Comparison of ENCODE assay signal across 1 cellular context in genomic region chr2:240255811-240256703, GRCh38.
TF ChIP-seq lines count a peak whose summit lies in the region.

No MANE protein-coding gene starts in this region.

TF ChIP-seq in HepG2, 621 proteins besides CTCF, POLR2A, EP300 and RAD21 (continued from another document and continues in another):
- TF ChIP-seq, protein P1, sequence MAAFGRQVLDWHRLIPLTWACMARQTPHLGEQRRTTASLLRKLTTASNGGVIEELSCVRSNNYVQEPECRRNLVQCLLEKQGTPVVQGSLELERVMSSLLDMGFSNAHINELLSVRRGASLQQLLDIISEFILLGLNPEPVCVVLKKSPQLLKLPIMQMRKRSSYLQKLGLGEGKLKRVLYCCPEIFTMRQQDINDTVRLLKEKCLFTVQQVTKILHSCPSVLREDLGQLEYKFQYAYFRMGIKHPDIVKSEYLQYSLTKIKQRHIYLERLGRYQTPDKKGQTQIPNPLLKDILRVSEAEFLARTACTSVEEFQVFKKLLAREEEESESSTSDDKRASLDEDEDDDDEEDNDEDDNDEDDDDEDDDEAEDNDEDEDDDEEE (CRISPR knock-in tag; IDR thresholded peaks at IDR 0.05) = no peak
- TF ChIP-seq REL (CRISPR knock-in tag; conservative IDR thresholded peaks at IDR 0.05) (no peak), ELF1 (CRISPR knock-in tag; IDR thresholded peaks at IDR 0.05) (no peak), HNRNPK (IDR thresholded peaks at IDR 0.05; ENCODE audit: low read depth, low read length, poor library complexity, severe bottlenecking) (no peak), ZNF484 (CRISPR knock-in tag; IDR thresholded peaks at IDR 0.05; ENCODE audit: borderline replicate concordance, low read depth) (no peak), ZNF142 (CRISPR knock-in tag; IDR thresholded peaks at IDR 0.05) (0 out of 2 replicates have a peak, but pooled peaks have one; percentile 57), SP1 (IDR thresholded peaks at IDR 0.05) (no peak), SP1 (CRISPR knock-in tag; IDR thresholded peaks at IDR 0.05) (peak; percentile 41; the same call in 1 of the 2 replicates), GABPB1 (CRISPR knock-in tag; IDR thresholded peaks at IDR 0.05) (no peak), YEATS4 (CRISPR knock-in tag; IDR thresholded peaks at IDR 0.05; ENCODE audit: borderline replicate concordance) (peak; percentile 69; the same call in 1 of the 2 replicates), HNF4G (IDR thresholded peaks at IDR 0.05; ENCODE audit: borderline replicate concordance, low read depth, low read length) (peak; percentile 57; the same call in 1 of the 2 replicates), HNF4G (CRISPR knock-in tag; IDR thresholded peaks at IDR 0.05; ENCODE audit: borderline replicate concordance, low read depth) (no peak), ZNF616 (CRISPR knock-in tag; IDR thresholded peaks at IDR 0.05; ENCODE audit: low read depth) (no peak), RFXAP (CRISPR knock-in tag; IDR thresholded peaks at IDR 0.05; ENCODE audit: borderline replicate concordance) (peak; percentile 27), MBNL3 (CRISPR knock-in tag; conservative IDR thresholded peaks at IDR 0.05) (no peak), ELF3 (CRISPR knock-in tag; IDR thresholded peaks at IDR 0.05) (peak; percentile 86), HNRNPUL1 (IDR thresholded peaks at IDR 0.05; ENCODE audit: low read depth, low read length) (no peak), ZNF264 (CRISPR knock-in tag; IDR thresholded peaks at IDR 0.05) (0 out of 2 replicates have a peak, but pooled peaks have one; percentile 43), ZBTB37 (CRISPR knock-in tag; IDR thresholded peaks at IDR 0.05) (no peak), LCORL (IDR thresholded peaks at IDR 0.05) (no peak), LCORL (CRISPR knock-in tag; IDR thresholded peaks at IDR 0.05) (peak; percentile 89), ZNF674 (CRISPR knock-in tag; IDR thresholded peaks at IDR 0.05; ENCODE audit: low read depth) (no peak), MNT (IDR thresholded peaks at IDR 0.05) (peak; percentile 32; the same call in 1 of the 2 replicates), GTF3A (CRISPR knock-in tag; conservative IDR thresholded peaks at IDR 0.05) (no peak), CREB1 (IDR thresholded peaks at IDR 0.05) (no peak), CREB1 (CRISPR knock-in tag; IDR thresholded peaks at IDR 0.05) (no peak), ZNF83 (CRISPR knock-in tag; IDR thresholded peaks at IDR 0.05; ENCODE audit: borderline replicate concordance) (no peak), ZNF619 (CRISPR knock-in tag; IDR thresholded peaks at IDR 0.05) (no peak), KDM2A (CRISPR knock-in tag; IDR thresholded peaks at IDR 0.05; ENCODE audit: borderline replicate concordance, low read depth) (peak; percentile 60; the same call in 1 of the 2 replicates), ZNF160 (CRISPR knock-in tag; IDR thresholded peaks at IDR 0.05) (no peak), MIER3 (CRISPR knock-in tag; IDR thresholded peaks at IDR 0.05; ENCODE audit: borderline replicate concordance) (peak; percentile 57; the same call in 1 of the 2 replicates), CREM (IDR thresholded peaks at IDR 0.05) (peak; percentile 67), CREM (CRISPR knock-in tag; IDR thresholded peaks at IDR 0.05) (no peak), NR2F6 (IDR thresholded peaks at IDR 0.05) (peak; percentile 47), NR2F6 (CRISPR knock-in tag; IDR thresholded peaks at IDR 0.05) (peak; percentile 77), ZNF747 (CRISPR knock-in tag; IDR thresholded peaks at IDR 0.05; ENCODE audit: borderline replicate concordance) (no peak), RBFOX2 (IDR thresholded peaks at IDR 0.05; ENCODE audit: low read depth, low read length) (no peak), SRSF4 (IDR thresholded peaks at IDR 0.05; ENCODE audit: low read depth, low read length, poor library complexity, severe bottlenecking) (no peak), ZNF737 (CRISPR knock-in tag; IDR thresholded peaks at IDR 0.05; ENCODE audit: borderline replicate concordance) (no peak), SPEN (CRISPR knock-in tag; IDR thresholded peaks at IDR 0.05; ENCODE audit: low read depth) (no peak; the same call in 1 of the 2 replicates), DNMT1 (CRISPR knock-in tag; IDR thresholded peaks at IDR 0.05) (no peak; the same call in 1 of the 2 replicates), CAMTA2 (CRISPR knock-in tag; IDR thresholded peaks at IDR 0.05; ENCODE audit: borderline replicate concordance) (no peak), ZSCAN9 (CRISPR knock-in tag; IDR thresholded peaks at IDR 0.05; ENCODE audit: borderline replicate concordance) (no peak), ZNF510 (CRISPR knock-in tag; IDR thresholded peaks at IDR 0.05; ENCODE audit: low read depth) (no peak), FOXK1 (CRISPR knock-in tag; IDR thresholded peaks at IDR 0.05; ENCODE audit: borderline replicate concordance, low read depth) (peak; percentile 26; the same call in 1 of the 2 replicates)
- TF ChIP-seq, protein P2, sequence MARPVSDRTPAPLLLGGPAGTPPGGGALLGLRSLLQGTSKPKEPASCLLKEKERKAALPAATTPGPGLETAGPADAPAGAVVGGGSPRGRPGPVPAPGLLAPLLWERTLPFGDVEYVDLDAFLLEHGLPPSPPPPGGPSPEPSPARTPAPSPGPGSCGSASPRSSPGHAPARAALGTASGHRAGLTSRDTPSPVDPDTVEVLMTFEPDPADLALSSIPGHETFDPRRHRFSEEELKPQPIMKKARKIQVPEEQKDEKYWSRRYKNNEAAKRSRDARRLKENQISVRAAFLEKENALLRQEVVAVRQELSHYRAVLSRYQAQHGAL (CRISPR knock-in tag; IDR thresholded peaks at IDR 0.05; ENCODE audit: not compliant biosample characterization) = no peak
- TF ChIP-seq, protein P3, sequence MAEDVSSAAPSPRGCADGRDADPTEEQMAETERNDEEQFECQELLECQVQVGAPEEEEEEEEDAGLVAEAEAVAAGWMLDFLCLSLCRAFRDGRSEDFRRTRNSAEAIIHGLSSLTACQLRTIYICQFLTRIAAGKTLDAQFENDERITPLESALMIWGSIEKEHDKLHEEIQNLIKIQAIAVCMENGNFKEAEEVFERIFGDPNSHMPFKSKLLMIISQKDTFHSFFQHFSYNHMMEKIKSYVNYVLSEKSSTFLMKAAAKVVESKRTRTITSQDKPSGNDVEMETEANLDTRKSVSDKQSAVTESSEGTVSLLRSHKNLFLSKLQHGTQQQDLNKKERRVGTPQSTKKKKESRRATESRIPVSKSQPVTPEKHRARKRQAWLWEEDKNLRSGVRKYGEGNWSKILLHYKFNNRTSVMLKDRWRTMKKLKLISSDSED (CRISPR knock-in tag; IDR thresholded peaks at IDR 0.05) = no peak
- TF ChIP-seq, protein P4, sequence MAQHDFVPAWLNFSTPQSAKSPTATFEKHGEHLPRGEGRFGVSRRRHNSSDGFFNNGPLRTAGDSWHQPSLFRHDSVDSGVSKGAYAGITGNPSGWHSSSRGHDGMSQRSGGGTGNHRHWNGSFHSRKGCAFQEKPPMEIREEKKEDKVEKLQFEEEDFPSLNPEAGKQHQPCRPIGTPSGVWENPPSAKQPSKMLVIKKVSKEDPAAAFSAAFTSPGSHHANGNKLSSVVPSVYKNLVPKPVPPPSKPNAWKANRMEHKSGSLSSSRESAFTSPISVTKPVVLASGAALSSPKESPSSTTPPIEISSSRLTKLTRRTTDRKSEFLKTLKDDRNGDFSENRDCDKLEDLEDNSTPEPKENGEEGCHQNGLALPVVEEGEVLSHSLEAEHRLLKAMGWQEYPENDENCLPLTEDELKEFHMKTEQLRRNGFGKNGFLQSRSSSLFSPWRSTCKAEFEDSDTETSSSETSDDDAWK (CRISPR knock-in tag; IDR thresholded peaks at IDR 0.05) = no peak
- TF ChIP-seq, protein P5, sequence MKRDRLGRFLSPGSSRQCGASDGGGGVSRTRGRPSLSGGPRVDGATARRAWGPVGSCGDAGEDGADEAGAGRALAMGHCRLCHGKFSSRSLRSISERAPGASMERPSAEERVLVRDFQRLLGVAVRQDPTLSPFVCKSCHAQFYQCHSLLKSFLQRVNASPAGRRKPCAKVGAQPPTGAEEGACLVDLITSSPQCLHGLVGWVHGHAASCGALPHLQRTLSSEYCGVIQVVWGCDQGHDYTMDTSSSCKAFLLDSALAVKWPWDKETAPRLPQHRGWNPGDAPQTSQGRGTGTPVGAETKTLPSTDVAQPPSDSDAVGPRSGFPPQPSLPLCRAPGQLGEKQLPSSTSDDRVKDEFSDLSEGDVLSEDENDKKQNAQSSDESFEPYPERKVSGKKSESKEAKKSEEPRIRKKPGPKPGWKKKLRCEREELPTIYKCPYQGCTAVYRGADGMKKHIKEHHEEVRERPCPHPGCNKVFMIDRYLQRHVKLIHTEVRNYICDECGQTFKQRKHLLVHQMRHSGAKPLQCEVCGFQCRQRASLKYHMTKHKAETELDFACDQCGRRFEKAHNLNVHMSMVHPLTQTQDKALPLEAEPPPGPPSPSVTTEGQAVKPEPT (CRISPR knock-in tag; IDR thresholded peaks at IDR 0.05; ENCODE audit: low read depth) = no peak
- TF ChIP-seq, protein P6, sequence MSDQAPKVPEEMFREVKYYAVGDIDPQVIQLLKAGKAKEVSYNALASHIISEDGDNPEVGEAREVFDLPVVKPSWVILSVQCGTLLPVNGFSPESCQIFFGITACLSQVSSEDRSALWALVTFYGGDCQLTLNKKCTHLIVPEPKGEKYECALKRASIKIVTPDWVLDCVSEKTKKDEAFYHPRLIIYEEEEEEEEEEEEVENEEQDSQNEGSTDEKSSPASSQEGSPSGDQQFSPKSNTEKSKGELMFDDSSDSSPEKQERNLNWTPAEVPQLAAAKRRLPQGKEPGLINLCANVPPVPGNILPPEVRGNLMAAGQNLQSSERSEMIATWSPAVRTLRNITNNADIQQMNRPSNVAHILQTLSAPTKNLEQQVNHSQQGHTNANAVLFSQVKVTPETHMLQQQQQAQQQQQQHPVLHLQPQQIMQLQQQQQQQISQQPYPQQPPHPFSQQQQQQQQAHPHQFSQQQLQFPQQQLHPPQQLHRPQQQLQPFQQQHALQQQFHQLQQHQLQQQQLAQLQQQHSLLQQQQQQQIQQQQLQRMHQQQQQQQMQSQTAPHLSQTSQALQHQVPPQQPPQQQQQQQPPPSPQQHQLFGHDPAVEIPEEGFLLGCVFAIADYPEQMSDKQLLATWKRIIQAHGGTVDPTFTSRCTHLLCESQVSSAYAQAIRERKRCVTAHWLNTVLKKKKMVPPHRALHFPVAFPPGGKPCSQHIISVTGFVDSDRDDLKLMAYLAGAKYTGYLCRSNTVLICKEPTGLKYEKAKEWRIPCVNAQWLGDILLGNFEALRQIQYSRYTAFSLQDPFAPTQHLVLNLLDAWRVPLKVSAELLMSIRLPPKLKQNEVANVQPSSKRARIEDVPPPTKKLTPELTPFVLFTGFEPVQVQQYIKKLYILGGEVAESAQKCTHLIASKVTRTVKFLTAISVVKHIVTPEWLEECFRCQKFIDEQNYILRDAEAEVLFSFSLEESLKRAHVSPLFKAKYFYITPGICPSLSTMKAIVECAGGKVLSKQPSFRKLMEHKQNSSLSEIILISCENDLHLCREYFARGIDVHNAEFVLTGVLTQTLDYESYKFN (CRISPR knock-in tag; conservative IDR thresholded peaks at IDR 0.05) = peak; percentile 91
